Comparison of ENCODE assay signal across 11 cellular contexts in genomic region chr2:234091432-234091879, GRCh38. TPM values are rescaled to one million over a fixed set of nuclear protein-coding genes. Genes with fewer than 3 reads are reported as not detected.
DNase-seq lines count a peak whose midpoint lies in the region; ATAC-seq, FAIRE-seq and TF ChIP-seq lines count a peak whose summit lies in the region.
"Had no signal": no experiment of that assay in that cellular context is flagged by ENCODE, and none has a peak within 500 bp of the region (broad histone marks: within the 10 kb centered on the region; RNA-seq: fewer than 3 reads in every experiment).

No MANE protein-coding gene starts in this region.

- H3K4me1 Mint-ChIP-seq in activated naive CD4-positive, alpha-beta T cell treated with anti-CD3 and anti-CD28 coated beads, Interleukin-2, amount 10 ng/mL, durations not matched to agents 7 days and 5 days, result no peaks in the 10 kb centered on the region
- H3K4me1 Mint-ChIP-seq: activated CD4-positive, alpha-beta T cell treated with anti-CD3 and anti-CD28 coated beads, Interleukin-2, amount 10 ng/mL, durations not matched to agents 24 days and 14 days had no signal

- H3K4me2 ChIP-seq in A549, result peak overlapping the region; percentile 68

- H3K9me3 Mint-ChIP-seq in activated naive CD4-positive, alpha-beta T cell treated with anti-CD3 and anti-CD28 coated beads, Interleukin-2, amount 10 ng/mL, durations not matched to agents 7 days and 5 days, result peaks cover 2% of the 10 kb centered on the region
- H3K9me3 Mint-ChIP-seq: activated CD4-positive, alpha-beta T cell treated with anti-CD3 and anti-CD28 coated beads, Interleukin-2, amount 10 ng/mL, durations not matched to agents 24 days and 14 days had no signal

- ATAC-seq in A549 (peak in 1 of 2 experiments; percentile 63; a peak in 3 of 6 replicates), right lobe of liver (peak; percentile 77 to 84 (median 79)), HG02610 (IDR thresholded peaks at IDR 0.05; ENCODE audit: unreplicated experiment) (no peak), HG03196 (IDR thresholded peaks at IDR 0.05; ENCODE audit: unreplicated experiment) (no peak)
- ATAC-seq: activated naive CD8-positive, alpha-beta T cell treated with anti-CD3 and anti-CD28 coated beads, Interleukin-2, amount 50 U/mL, for 24 hours; K562 had no signal

- H3K27ac ChIP-seq in A549 (peak overlapping the region; percentile 62 to 78), adrenal gland (no peak overlapping the region), right lobe of liver (peak overlapping the region; percentile 36 to 78 (median 51))

- H3K4me3 Mint-ChIP-seq in activated naive CD4-positive, alpha-beta T cell treated with anti-CD3 and anti-CD28 coated beads, Interleukin-2, amount 10 ng/mL, durations not matched to agents 7 days and 5 days, result no peak overlapping the region
- H3K4me3 Mint-ChIP-seq: activated CD4-positive, alpha-beta T cell treated with anti-CD3 and anti-CD28 coated beads, Interleukin-2, amount 10 ng/mL, durations not matched to agents 24 days and 14 days; activated naive CD8-positive, alpha-beta T cell treated with anti-CD3 and anti-CD28 coated beads, Interleukin-2, amount 50 U/mL, for 24 hours had no signal

- peaks cover 31% of the 10 kb centered on the region for H3K27me3 Mint-ChIP-seq in activated naive CD4-positive, alpha-beta T cell treated with anti-CD3 and anti-CD28 coated beads, Interleukin-2, amount 10 ng/mL, durations not matched to agents 7 days and 5 days

- H3K4me1 ChIP-seq in A549 (peaks cover 17% of the 10 kb centered on the region), adrenal gland (replicated peaks in 1 of 2) (peaks cover 11 to 12% of the 10 kb centered on the region in 2 donors), right lobe of liver (peaks cover 0 to 14% (median 6%) of the 10 kb centered on the region in 4 donors)

- H3K4me3 ChIP-seq in A549 (no peak overlapping the region), adrenal gland (no peak overlapping the region), right lobe of liver (peak overlapping the region in 1 of 3 donors; percentile 16)
- H3K4me3 ChIP-seq: K562 had no signal

- no peak for FAIRE-seq in A549 (lab: Jason Lieb, UNC)
- FAIRE-seq: K562 had no signal

- TF ChIP-seq POLR2A in A549 (IDR thresholded peaks at IDR 0.05; ENCODE audit: low read length), result no peak
- TF ChIP-seq POLR2A in adrenal gland (IDR thresholded peaks at IDR 0.05), result no peak
- TF ChIP-seq POLR2A in right lobe of liver (IDR thresholded peaks at IDR 0.05), result no peak

- TF ChIP-seq CTCF in A549 (IDR thresholded peaks at IDR 0.05) (no peak), adrenal gland (IDR thresholded peaks at IDR 0.05) (no peak), right lobe of liver (IDR thresholded peaks at IDR 0.05) (no peak)

- no peak overlapping the region for H3K27ac Mint-ChIP-seq in activated naive CD4-positive, alpha-beta T cell treated with anti-CD3 and anti-CD28 coated beads, Interleukin-2, amount 10 ng/mL, durations not matched to agents 7 days and 5 days
- H3K27ac Mint-ChIP-seq: activated CD4-positive, alpha-beta T cell treated with anti-CD3 and anti-CD28 coated beads, Interleukin-2, amount 10 ng/mL, durations not matched to agents 24 days and 14 days; activated naive CD8-positive, alpha-beta T cell treated with anti-CD3 and anti-CD28 coated beads, Interleukin-2, amount 50 U/mL, for 24 hours had no signal

- POLR2A ChIA-PET in A549 (lab: Yijun Ruan, JAX), result interaction anchor here (0.6 kb wide), 1 partner anchor 47 kb away, joined by 3 read pairs; no protein-coding TSS in a partner anchor

- no peak for TF ChIP-seq EP300 in A549 (IDR thresholded peaks at IDR 0.05)

- CTCF ChIA-PET in A549 (lab: Yijun Ruan, JAX), result interaction anchor here (1.2 to 1.6 kb wide), 5 partner anchors 9 to 93 kb away, joined by 3 to 7 read pairs (median 3); no protein-coding TSS in a partner anchor
- CTCF ChIA-PET in activated naive CD4-positive, alpha-beta T cell treated with anti-CD3 and anti-CD28 coated beads, Interleukin-2, amount 10 ng/mL, durations not matched to agents 7 days and 5 days (lab: Charles Lee), result interaction anchor here (0.9 kb wide), 1 partner anchor 233 kb away, joined by 3 read pairs; no protein-coding TSS in a partner anchor

- H3K27me3 ChIP-seq in adrenal gland (no peaks in the 10 kb centered on the region), right lobe of liver (no peaks in the 10 kb centered on the region)

- intact Hi-C loops in adrenal gland (cut with DNase I), result no loop called here
- intact Hi-C loops in right lobe of liver (cut with DNase I), result no loop called here

- no peaks in the 10 kb centered on the region for H3K36me3 Mint-ChIP-seq in activated naive CD4-positive, alpha-beta T cell treated with anti-CD3 and anti-CD28 coated beads, Interleukin-2, amount 10 ng/mL, durations not matched to agents 7 days and 5 days

- H3K36me3 ChIP-seq in adrenal gland (replicated peaks in 1 of 2) (no peaks in the 10 kb centered on the region), right lobe of liver (no peaks in the 10 kb centered on the region)

- peak in 1 of 2 experiments; percentile 24 for DNase-seq in A549 (ENCODE audit: low read depth in 1 of 2, low spot score in 1 of 2)
- peak; percentile 73 for DNase-seq in NCI-H1105 (lab: John Stamatoyannopoulos, UW)
- DNase-seq in adrenal gland, result peak; percentile 14 to 69 (median 31)
- peak in 1 of 3 donors; percentile 55 for DNase-seq in right lobe of liver
- no peak for DNase-seq in activated naive CD4-positive, alpha-beta T cell treated with anti-CD3 and anti-CD28 coated beads, Interleukin-2, amount 10 ng/mL, durations not matched to agents 7 days and 5 days
- no peak for DNase-seq in NCI-H524 treated with DMSO at 0.1 percent for 48 hours (lab: John Stamatoyannopoulos, UW)
- DNase-seq: activated CD4-positive, alpha-beta T cell treated with anti-CD3 and anti-CD28 coated beads, Interleukin-2, amount 10 ng/mL, durations not matched to agents 24 days and 14 days; activated naive CD8-positive, alpha-beta T cell treated with anti-CD3 and anti-CD28 coated beads, Interleukin-2, amount 50 U/mL, for 24 hours had no signal

- no peak for TF ChIP-seq RAD21 in A549 (conservative IDR thresholded peaks at IDR 0.05 in 1 of 2, IDR thresholded peaks at IDR 0.05 in 1 of 2)

- WGBS in A549 (ENCODE audit: missing lambda C conversion rate), result 12% methylated on average over 5 of the region's 5 CpGs
- WGBS in adrenal gland, 4 donors, result 6 to 13% (median 11%) methylated on average over 5 of the region's 5 CpGs
- 13% methylated on average over 4 of the region's 5 CpGs for WGBS in right lobe of liver (ENCODE audit: insufficient coverage, low coverage, low lambda C conversion rate, missing lambda C conversion rate)

- H3K9me3 ChIP-seq in A549 (no peaks in the 10 kb centered on the region), adrenal gland (replicated peaks in 1 of 3) (peaks cover 0 to 7% (median 0%) of the 10 kb centered on the region in 3 donors), right lobe of liver (no peaks in the 10 kb centered on the region)

TF ChIP-seq in A549, 52 proteins besides CTCF, POLR2A, EP300 and RAD21:
- TF ChIP-seq HOXA7 (CRISPR knock-in tag; IDR thresholded peaks at IDR 0.05) (no peak), KDM1A (IDR thresholded peaks at IDR 0.05; ENCODE audit: low read depth) (no peak), ELK1 (IDR thresholded peaks at IDR 0.05; ENCODE audit: low read depth, low read length) (no peak)

RNA-seq across cellular contexts. Expression of gene SPP2, which starts 41.0 kb away (rescaled TPM):
- polyA plus RNA-seq in A549 (2011; rRNA removed) (not detected in 2 replicates), A549 (2017; fragmentation: RNase III; extraction: RNeasy Plus Mini Kit Qiagen cat#74134 plus additional on column Dnase treatment) (not detected in 3 replicates), adrenal gland (not detected)
- polyA plus RNA-seq in A549 (2012; cell fraction: cytosol; rRNA removed), result not detected in 2 replicates
- not detected in 2 replicates for polyA plus RNA-seq in A549 (2012; cell fraction: nucleus; rRNA removed)
- not detected in 2 replicates for polyA minus RNA-seq in A549 (2011; rRNA and poly(A)+ RNA removed)
- total RNA-seq in adrenal gland (not detected), right lobe of liver (100 to 1,000 TPM in 2 of 6 experiments, 10 to 100 TPM in 4; 31.9 to 177 (median 70.2) TPM)
- total RNA-seq: activated CD4-positive, alpha-beta T cell treated with anti-CD3 and anti-CD28 coated beads, Interleukin-2, amount 10 ng/mL, durations not matched to agents 24 days and 14 days; K562 had no signal
- polyA plus RNA-seq: K562 had no signal

Comparison
In these comparisons a context has a peak if more than half of its experiments do, and no peak if none do; other contexts are left out.
1. ATAC-seq: peak in right lobe of liver (4 of 4); none in HG02610 (single experiment) and HG03196 (single experiment).
2. DNase-seq: peak in NCI-H1105 (single experiment) and adrenal gland (7 of 7); none in activated naive CD4-positive, alpha-beta T cell treated with anti-CD3 and anti-CD28 coated beads, Interleukin-2, amount 10 ng/mL, durations not matched to agents 7 days and 5 days (single experiment) and NCI-H524 treated with DMSO at 0.1 percent for 48 hours (single experiment).
3. H3K27ac ChIP-seq: peak in A549 (2 of 2) and right lobe of liver (3 of 3); none in adrenal gland (0 of 5).
4. RNA of gene SPP2, which starts 41.0 kb away (total RNA-seq): 31.9 to 177 TPM in right lobe of liver; not detected in adrenal gland; every median in the first group is over 10 times any median in the second.